In genomic region chr14:93056166-93056839, GRCh38 we compare ENCODE assay signal across 12 cellular contexts. TPM values are rescaled to one million over a fixed set of nuclear protein-coding genes. Genes with fewer than 3 reads are reported as not detected.
DNase-seq lines count a peak whose midpoint lies in the region; ATAC-seq, FAIRE-seq and TF ChIP-seq lines count a peak whose summit lies in the region.
"Had no signal": no experiment of that assay in that cellular context is flagged by ENCODE, and none has a peak within 500 bp of the region (broad histone marks: within the 10 kb centered on the region; RNA-seq: fewer than 3 reads in every experiment).

No MANE protein-coding gene starts in this region.

- 85% methylated on average over 5 of the region's 5 CpGs for WGBS in mesenchymal stem cell
- WGBS in transverse colon (ENCODE audit: low coverage in 1 of 2), 2 donors: 64% methylated on average over 5 of the region's 5 CpGs; no CpG with 5 or more reads in 1 of the 2 donors

- H3K14ac ChIP-seq in mesenchymal stem cell (ENCODE audit: low read length in 2 of 2): no peak overlapping the region

- no peak overlapping the region for H3K4me2 ChIP-seq in mesenchymal stem cell (ENCODE audit: low read length, poor library complexity, severe bottlenecking)

- TF ChIP-seq POLR2A in transverse colon (IDR thresholded peaks at IDR 0.05): no peak

- H2AK5ac ChIP-seq in mesenchymal stem cell (ENCODE audit: low read length, severe bottlenecking): no peak overlapping the region

- ATAC-seq in Right ventricle myocardium inferior: peak; percentile 19
- ATAC-seq in left cardiac atrium: no peak
- ATAC-seq in HG02970 (IDR thresholded peaks at IDR 0.05; ENCODE audit: low FRiP score, unreplicated experiment): no peak

- H2BK120ac ChIP-seq in mesenchymal stem cell (ENCODE audit: low read depth, low read length): no peak overlapping the region

- H2BK15ac ChIP-seq in mesenchymal stem cell (ENCODE audit: low read depth, poor library complexity, severe bottlenecking): no peak overlapping the region

- no peak for FAIRE-seq in frontal cortex (lab: Jason Lieb, UNC)

- TF ChIP-seq CTCF in choroid plexus epithelial cell (conservative IDR thresholded peaks at IDR 0.05; ENCODE audit: low read depth, low read length): no peak
- no peak for TF ChIP-seq CTCF in transverse colon (IDR thresholded peaks at IDR 0.05)

- no peaks in the 10 kb centered on the region for H3K36me3 ChIP-seq in mesenchymal stem cell (ENCODE audit: control insufficient read depth in 1 of 2, insufficient read depth in 2 of 2, low read depth in 1 of 2, low read length in 2 of 2)
- no peaks in the 10 kb centered on the region for H3K36me3 ChIP-seq in transverse colon
- H3K36me3 ChIP-seq: stomach had no signal

- no peak for DNase-seq in Right ventricle myocardium inferior (ENCODE audit: missing footprints)
- DNase-seq in left cardiac atrium: no peak
- peak; percentile 49 for DNase-seq in choroid plexus epithelial cell (ENCODE audit: low read depth)
- peak; percentile 43 for DNase-seq in mesenchymal stem cell
- DNase-seq in transverse colon: no peak
- DNase-seq in NOMO-1 (lab: John Stamatoyannopoulos, UW; ENCODE audit: unreplicated experiment in 2 of 2): no peak
- no peak for DNase-seq in frontal cortex (ENCODE audit: low spot score in 2 of 2)
- DNase-seq: AML-193; stimulated activated CD4-positive, alpha-beta T cell treated with anti-CD3 and anti-CD28 coated beads, Interleukin-12 subunit alpha, Interleukin-12 subunit beta, amount 100 ng/mL, for 4 hours; T-helper 1 cell had no signal

- no peak overlapping the region for H2AFZ ChIP-seq in mesenchymal stem cell (ENCODE audit: low read depth, low read length)

- TF ChIP-seq EP300 in transverse colon (IDR thresholded peaks at IDR 0.05; ENCODE audit: low read depth): no peak

- in situ Hi-C loops in transverse colon (cut with MboI; ENCODE audit: low pct_ligation_motif_present in 1 of 4, low pct_unique_long_range_greater_than_20kb in 1 of 4, low sequenced_read_pairs in 3 of 4): no loop called here

- H3K4me3 ChIP-seq in choroid plexus epithelial cell (ENCODE audit: low read depth, low read length): no peak overlapping the region
- no peak overlapping the region for H3K4me3 ChIP-seq in mesenchymal stem cell (ENCODE audit: insufficient read depth in 1 of 2, low read depth in 1 of 2, low read length in 2 of 2)
- H3K4me3 ChIP-seq in transverse colon: no peak overlapping the region
- H3K4me3 ChIP-seq: stomach had no signal

- H3K9me3 ChIP-seq in mesenchymal stem cell (ENCODE audit: control insufficient read depth, low read length) (no peaks in the 10 kb centered on the region), transverse colon (no peaks in the 10 kb centered on the region)
- H3K9me3 ChIP-seq: stomach had no signal

- H3K27me3 ChIP-seq in mesenchymal stem cell (ENCODE audit: control insufficient read depth in 1 of 2, insufficient read depth in 1 of 2, low read length in 2 of 2): peaks cover 6 to 17% of the 10 kb centered on the region in 2 experiments
- H3K27me3 ChIP-seq in transverse colon: no peaks in the 10 kb centered on the region
- H3K27me3 ChIP-seq: stomach had no signal

- no peak overlapping the region for H3K27ac ChIP-seq in mesenchymal stem cell (ENCODE audit: low read length, poor library complexity, severe bottlenecking)
- H3K27ac ChIP-seq in transverse colon: peak overlapping the region; percentile 86 to 91 (median 86)

- no peak overlapping the region for H3K18ac ChIP-seq in mesenchymal stem cell (ENCODE audit: low read depth in 1 of 2, low read length in 2 of 2)

- no peak overlapping the region for H3K23ac ChIP-seq in mesenchymal stem cell (ENCODE audit: low read length in 2 of 2)

- intact Hi-C loops in Right ventricle myocardium inferior (cut with DNase I): no loop called here
- intact Hi-C loops in left cardiac atrium (cut with DNase I): no loop called here
- intact Hi-C loops in transverse colon (cut with DNase I; ENCODE audit: low total_unique reads): no loop called here

- H4K8ac ChIP-seq in mesenchymal stem cell (ENCODE audit: low read length): no peak overlapping the region

- H3K9ac ChIP-seq in mesenchymal stem cell (ENCODE audit: low read length): peak overlapping the region; percentile 3

- no peak overlapping the region for H2BK12ac ChIP-seq in mesenchymal stem cell (ENCODE audit: low read length in 2 of 2)

- H3K4me1 ChIP-seq in mesenchymal stem cell (ENCODE audit: control insufficient read depth, insufficient read depth, low read depth, low read length) (peaks cover 23% of the 10 kb centered on the region), transverse colon (peaks cover 63 to 84% (median 70%) of the 10 kb centered on the region in 4 donors)

- H3K4ac ChIP-seq in mesenchymal stem cell (ENCODE audit: low read depth in 1 of 2, low read length in 2 of 2): no peak overlapping the region

- peaks cover 4% of the 10 kb centered on the region for H3K79me1 ChIP-seq in mesenchymal stem cell (replicated peaks; ENCODE audit: low read length, poor library complexity, severe bottlenecking)

- no peak overlapping the region for H2BK5ac ChIP-seq in mesenchymal stem cell (ENCODE audit: low read depth, low read length, poor library complexity, severe bottlenecking)

- no peak overlapping the region for H4K91ac ChIP-seq in mesenchymal stem cell (ENCODE audit: low read length)

RNA-seq across cellular contexts. Expression of gene ITPK1, which starts 59.4 kb away (rescaled TPM):
- 123 TPM for total RNA-seq in Right ventricle myocardium inferior
- total RNA-seq in left cardiac atrium: 10 to 100 TPM; 92.0 to 99.9 TPM
- polyA plus RNA-seq in mesenchymal stem cell (2013, experiment 1 of 2): 8.1 TPM
- polyA plus RNA-seq in mesenchymal stem cell (2013, experiment 2 of 2): 7.9 TPM
- 100 to 1,000 TPM in 3 of 4 donors, 10 to 100 TPM in 1; 64.8 to 235 (median 128) TPM for total RNA-seq in transverse colon
- 25.3 TPM for total RNA-seq in frontal cortex

Comparison
In these comparisons a context has a peak if more than half of its experiments do, and no peak if none do; other contexts are left out.
1. DNase-seq: peak in choroid plexus epithelial cell (single experiment) and mesenchymal stem cell (single experiment); none in Right ventricle myocardium inferior (single experiment), left cardiac atrium (single experiment), transverse colon (single experiment), NOMO-1 (0 of 2) and frontal cortex (0 of 2).